ENCODE assay signal across 33 cellular contexts in genomic region chr1:220592714-220593113, GRCh38.
"Had no signal": no experiment of that assay in that cellular context is flagged by ENCODE, and none has a peak within 500 bp of the region (broad histone marks: within the 10 kb centered on the region; RNA-seq: fewer than 3 reads in every experiment).

No MANE protein-coding gene starts in this region.

- H3K4me3 ChIP-seq: adrenal gland, ascending aorta, body of pancreas, breast epithelium, cardiac muscle cell had no signal

- H3K4me1 ChIP-seq: adrenal gland, ascending aorta, body of pancreas, breast epithelium had no signal

- H3K36me3 ChIP-seq: adrenal gland, brain microvascular endothelial cell, breast epithelium had no signal

- H3K9me3 ChIP-seq: adrenal gland, ascending aorta, body of pancreas, breast epithelium had no signal

- H3K27me3 ChIP-seq: adrenal gland, ascending aorta, body of pancreas, brain microvascular endothelial cell, breast epithelium, cardiac muscle cell had no signal

- H3K27ac ChIP-seq: adrenal gland, ascending aorta, body of pancreas, brain microvascular endothelial cell, breast epithelium, cardiac muscle cell had no signal

- ATAC-seq: activated naive CD4-positive, alpha-beta T cell treated with anti-CD3 and anti-CD28 coated beads, Interleukin-2, amount 50 U/mL, for 72 hours; activated naive CD8-positive, alpha-beta T cell treated with anti-CD3 and anti-CD28 coated beads, Interleukin-2, amount 50 U/mL, for 24 hours; activated T-cell treated with anti-CD3 and anti-CD28 coated beads, Interleukin-2, amount 50 U/mL, for 4 hours; activated T-cell treated with anti-CD3 and anti-CD28 coated beads, Interleukin-2, amount 50 U/mL, for 72 hours; activated T-helper 17 cell treated with anti-CD3 and anti-CD28 coated beads, Interleukin-2, amount 50 U/mL, for 72 hours; body of pancreas had no signal

- DNase-seq: activated effector memory CD4-positive, alpha-beta T cell treated with anti-CD3 and anti-CD28 coated beads, Interleukin-2, amount 50 U/mL, for 16 hours; activated effector memory CD4-positive, alpha-beta T cell treated with Interleukin-2 at 50 U/mL for 16 hours; activated gamma-delta T cell; activated gamma-delta T cell treated with Interleukin-2 at 50 U/mL for 16 hours; activated naive CD4-positive, alpha-beta T cell; activated naive CD4-positive, alpha-beta T cell treated with anti-CD3 and anti-CD28 coated beads for 36 hours; activated naive CD4-positive, alpha-beta T cell treated with anti-CD3 and anti-CD28 coated beads, Interleukin-2, amount 10 ng/mL, durations not matched to agents 7 days and 5 days; activated naive CD4-positive, alpha-beta T cell treated with anti-CD3 and anti-CD28 coated beads, Interleukin-2, amount 50 U/mL, for 16 hours; activated naive CD4-positive, alpha-beta T cell treated with Interleukin-2 at 50 U/mL for 16 hours; activated naive CD8-positive, alpha-beta T cell treated with anti-CD3 and anti-CD28 coated beads for 36 hours; activated naive CD8-positive, alpha-beta T cell treated with anti-CD3 and anti-CD28 coated beads, Interleukin-2, amount 10 ng/mL, durations not matched to agents 7 days and 5 days; activated naive CD8-positive, alpha-beta T cell treated with anti-CD3 and anti-CD28 coated beads, Interleukin-2, amount 50 U/mL, for 24 hours; activated T-cell treated with anti-CD3 and anti-CD28 coated beads, Interleukin-2, amount 50 U/mL, for 24 hours; activated T-cell treated with anti-CD3 and anti-CD28 coated beads, Interleukin-2, amount 50 U/mL, for 4 hours; activated T-cell treated with anti-CD3 and anti-CD28 coated beads, Interleukin-2, amount 50 U/mL, for 48 hours; activated T-cell treated with anti-CD3 and anti-CD28 coated beads, Interleukin-2, amount 50 U/mL, for 72 hours; adrenal gland; amniotic stem cell; amygdala; anterior cingulate cortex; aorta; body of pancreas; brain microvascular endothelial cell; caudate nucleus; central memory CD4-positive, alpha-beta T cell; cerebellar nuclear complex had no signal

- FAIRE-seq: astrocyte, bronchial epithelial cell had no signal
